8 cellular contexts compared by ENCODE assay signal in genomic region chr14:55102141-55102547, GRCh38. TPM values are rescaled to one million over a fixed set of nuclear protein-coding genes. Genes with fewer than 3 reads are reported as not detected.
A peak's percentile ranks its signal among the peaks of the same experiment; 100 is the strongest.
DNase-seq lines count a peak whose midpoint lies in the region; ATAC-seq and TF ChIP-seq lines count a peak whose summit lies in the region.

No MANE protein-coding gene starts in this region.

- TF ChIP-seq EP300 in ovary (IDR thresholded peaks at IDR 0.05), result peak; percentile 35

- H3K9me3 ChIP-seq in NT2/D1 (ENCODE audit: insufficient read depth, low read length), result peaks cover 11% of the 10 kb centered on the region
- no peaks in the 10 kb centered on the region for H3K9me3 ChIP-seq in ovary

- H3K27me3 ChIP-seq in NT2/D1 (ENCODE audit: insufficient read depth, insufficient read length), result no peaks in the 10 kb centered on the region
- H3K27me3 ChIP-seq in ovary, result no peaks in the 10 kb centered on the region

- no peak overlapping the region for H3K9ac ChIP-seq in NT2/D1 (ENCODE audit: insufficient read length, low read depth)

- ATAC-seq in GM21360 (IDR thresholded peaks at IDR 0.05; ENCODE audit: unreplicated experiment) (peak; percentile 49), HG03575 (IDR thresholded peaks at IDR 0.05; ENCODE audit: extremely low read depth, insufficient number of reproducible peaks, low FRiP score, unreplicated experiment) (peak; percentile 42), HG02970 (IDR thresholded peaks at IDR 0.05; ENCODE audit: low FRiP score, unreplicated experiment) (no peak)

- H3K36me3 ChIP-seq in NT2/D1 (ENCODE audit: insufficient read depth, insufficient read length, low read length) (no peaks in the 10 kb centered on the region), ovary (no peaks in the 10 kb centered on the region)

- 2 to 5% (median 5%) methylated on average over 7 of the region's 7 CpGs for WGBS in ovary, 3 donors

- H3K4me1 ChIP-seq in NT2/D1 (ENCODE audit: insufficient read depth, insufficient read length) (no peaks in the 10 kb centered on the region), ovary (ENCODE audit: insufficient read depth) (peaks cover 34% of the 10 kb centered on the region)

- H3K4me3 ChIP-seq in NT2/D1 (ENCODE audit: insufficient read length, low read depth) (no peak overlapping the region), ovary (no peak overlapping the region)

- intact Hi-C loops in ovary (cut with DNase I), result no loop called here

- TF ChIP-seq CTCF in ovary (IDR thresholded peaks at IDR 0.05), result no peak

- peak overlapping the region in 1 of 2 donors; percentile 91 for H3K27ac ChIP-seq in ovary

- no peak for TF ChIP-seq POLR2A in ovary (IDR thresholded peaks at IDR 0.05)

- DNase-seq in DMS79 treated with DMSO at 0.1 percent for 48 hours (lab: John Stamatoyannopoulos, UW) (peak; percentile 89), NT2/D1 (ENCODE audit: low read depth, low spot score) (peak; percentile 8), globus pallidus (ENCODE audit: low spot score) (peak; percentile 78), ovary (peak; percentile 73 to 80 (median 79))
- DNase-seq in activated effector memory CD4-positive, alpha-beta T cell treated with anti-CD3 and anti-CD28 coated beads, Interleukin-2, amount 50 U/mL, for 16 hours, result peak; percentile 77

RNA-seq across cellular contexts. Expression of gene LGALS3, which starts 26.9 kb away (rescaled TPM):
- total RNA-seq in ovary, result 100 to 1,000 TPM; 227 to 387 (median 259) TPM
- 100 to 1,000 TPM; 228 to 516 TPM for polyA plus RNA-seq in ovary

RNA-seq across cellular contexts. Expression of gene MAPK1IP1L, which starts 50.7 kb away (rescaled TPM):
- total RNA-seq in ovary, result 100 to 1,000 TPM in 2 of 7 donors, 10 to 100 TPM in 5; 35.6 to 130 (median 81.9) TPM
- polyA plus RNA-seq in ovary, result 10 to 100 TPM; 38.1 to 59.8 TPM

Comparison
In these comparisons a context has a peak if more than half of its experiments do, and no peak if none do; other contexts are left out.
1. DNase-seq: peak in every context shown above with its lines; median percentile 89 in DMS79 treated with DMSO at 0.1 percent for 48 hours; 79 in ovary; 78 in globus pallidus; 77 in activated effector memory CD4-positive, alpha-beta T cell treated with anti-CD3 and anti-CD28 coated beads, Interleukin-2, amount 50 U/mL, for 16 hours; 8 in NT2/D1.